27 cellular contexts compared by ENCODE assay signal in genomic region chr6:124633655-124634054, GRCh38.
"Had no signal": no experiment of that assay in that cellular context is flagged by ENCODE, and none has a peak within 500 bp of the region (broad histone marks: within the 10 kb centered on the region; RNA-seq: fewer than 3 reads in every experiment).

No MANE protein-coding gene starts in this region.

- H3K9me3 Mint-ChIP-seq: type B pancreatic cell had no signal

- H3K9me3 ChIP-seq: testis, thyroid gland, tibial artery, transverse colon, upper lobe of left lung, upper lobe of right lung, uterus, vagina had no signal

- H3K4me1 ChIP-seq: stomach, suprapubic skin, testis, thyroid gland, tibial artery, tibial nerve, transverse colon, upper lobe of left lung, upper lobe of right lung, uterus, vagina had no signal

- H3K27me3 Mint-ChIP-seq: stimulated activated memory B cell treated with anti-CD40 and anti-IgM and Interleukin-4, amounts not matched to agents 10 μg/mL and 1 μg/mL and 100 μg/mL, for 72 hours; stimulated activated naive B cell treated with anti-CD40 and anti-IgM and Interleukin-4, amounts not matched to agents 10 μg/mL and 1 μg/mL and 100 μg/mL, for 72 hours; stimulated activated naive CD8-positive, alpha-beta T cell treated with anti-CD3 and anti-CD28 coated beads, Interleukin-15, amount 100 ng/mL, for 72 hours; stimulated activated naive CD8-positive, alpha-beta T cell treated with anti-CD3 and anti-CD28 coated beads, Interleukin-15, Interleukin-2, amounts not matched to agents 100 ng/mL and 50 ng/mL, for 24 hours; type B pancreatic cell had no signal

- DNase-seq: stimulated activated CD4-positive, alpha-beta T cell treated with anti-CD3 and anti-CD28 coated beads, Interleukin-2, amount 100 ng/mL, for 48 hours; stimulated activated CD4-positive, alpha-beta T cell treated with anti-CD3 and anti-CD28 coated beads, Interleukin-4, amount 100 ng/mL, for 1 hour; stimulated activated CD4-positive, alpha-beta T cell treated with anti-CD3 and anti-CD28 coated beads, Interleukin-4, amount 100 ng/mL, for 24 hours; stimulated activated CD4-positive, alpha-beta T cell treated with anti-CD3 and anti-CD28 coated beads, Interleukin-4, amount 100 ng/mL, for 4 hours; stimulated activated CD8-positive, alpha-beta memory T cell treated with anti-CD3 and anti-CD28 coated beads, Interleukin-4, amount 100 ng/mL, for 48 hours; stimulated activated naive B cell treated with anti-CD40 and anti-IgM and Interleukin-4, amounts not matched to agents 10 μg/mL and 1 μg/mL and 100 μg/mL, for 72 hours; stimulated activated naive CD4-positive, alpha-beta T cell; stimulated activated naive CD4-positive, alpha-beta T cell treated with Interleukin-2 at 50 U/mL for 16 hours; stimulated activated naive CD8-positive, alpha-beta T cell treated with anti-CD3 and anti-CD28 coated beads, Interleukin-15, amount 100 ng/mL, for 72 hours; stimulated activated naive CD8-positive, alpha-beta T cell treated with anti-CD3 and anti-CD28 coated beads, Interleukin-15, Interleukin-2, amounts not matched to agents 100 U/mL and 50 U/mL, for 24 hours; stomach; substantia nigra; testis; thyroid gland; tibial artery; transverse colon; upper lobe of left lung; upper lobe of right lung; uterus had no signal

- ATAC-seq: stimulated activated effector memory CD8-positive, alpha-beta T cell treated with anti-CD3 and anti-CD28 coated beads, Interleukin-12 subunit alpha, Interleukin-12 subunit beta, amount 100 ng/mL, for 72 hours; stimulated activated memory B cell treated with anti-CD40 and anti-IgM and Interleukin-4, amounts not matched to agents 10 μg/mL and 1 μg/mL and 100 μg/mL, for 72 hours; stimulated activated naive B cell treated with anti-CD40 and anti-IgM and Interleukin-4, amounts not matched to agents 10 μg/mL and 1 μg/mL and 100 μg/mL, for 72 hours; stimulated activated naive CD8-positive, alpha-beta T cell treated with anti-CD3 and anti-CD28 coated beads, Interleukin-15, amount 100 ng/mL, for 72 hours; stimulated activated naive CD8-positive, alpha-beta T cell treated with anti-CD3 and anti-CD28 coated beads, Interleukin-15, Interleukin-2, amounts not matched to agents 100 U/mL and 50 U/mL, for 24 hours; upper lobe of right lung had no signal

- H3K4me1 Mint-ChIP-seq: stimulated activated effector memory CD8-positive, alpha-beta T cell treated with anti-CD3 and anti-CD28 coated beads, Interleukin-12 subunit alpha, Interleukin-12 subunit beta, amount 100 ng/mL, for 72 hours; stimulated activated memory B cell treated with anti-CD40 and anti-IgM and Interleukin-4, amounts not matched to agents 10 μg/mL and 1 μg/mL and 100 μg/mL, for 72 hours; stimulated activated naive B cell treated with anti-CD40 and anti-IgM and Interleukin-4, amounts not matched to agents 10 μg/mL and 1 μg/mL and 100 μg/mL, for 72 hours; stimulated activated naive CD8-positive, alpha-beta T cell treated with anti-CD3 and anti-CD28 coated beads, Interleukin-15, amount 100 ng/mL, for 72 hours had no signal

- H3K27me3 ChIP-seq: stomach, suprapubic skin, testis, thyroid gland, tibial artery, tibial nerve, transverse colon, upper lobe of left lung, upper lobe of right lung, uterus, vagina had no signal

- H3K36me3 Mint-ChIP-seq: stimulated activated effector memory CD8-positive, alpha-beta T cell treated with anti-CD3 and anti-CD28 coated beads, Interleukin-12 subunit alpha, Interleukin-12 subunit beta, amount 100 ng/mL, for 72 hours; stimulated activated memory B cell treated with anti-CD40 and anti-IgM and Interleukin-4, amounts not matched to agents 10 μg/mL and 1 μg/mL and 100 μg/mL, for 72 hours; stimulated activated naive B cell treated with anti-CD40 and anti-IgM and Interleukin-4, amounts not matched to agents 10 μg/mL and 1 μg/mL and 100 μg/mL, for 72 hours; type B pancreatic cell had no signal

- H3K27ac Mint-ChIP-seq: stimulated activated effector memory CD8-positive, alpha-beta T cell treated with anti-CD3 and anti-CD28 coated beads, Interleukin-12 subunit alpha, Interleukin-12 subunit beta, amount 100 ng/mL, for 72 hours; stimulated activated memory B cell treated with anti-CD40 and anti-IgM and Interleukin-4, amounts not matched to agents 10 μg/mL and 1 μg/mL and 100 μg/mL, for 72 hours; stimulated activated naive B cell treated with anti-CD40 and anti-IgM and Interleukin-4, amounts not matched to agents 10 μg/mL and 1 μg/mL and 100 μg/mL, for 72 hours; stimulated activated naive CD8-positive, alpha-beta T cell treated with anti-CD3 and anti-CD28 coated beads, Interleukin-15, amount 100 ng/mL, for 72 hours; stimulated activated naive CD8-positive, alpha-beta T cell treated with anti-CD3 and anti-CD28 coated beads, Interleukin-15, Interleukin-2, amounts not matched to agents 100 ng/mL and 50 ng/mL, for 24 hours; type B pancreatic cell had no signal

- H3K4me3 Mint-ChIP-seq: stimulated activated effector memory CD8-positive, alpha-beta T cell treated with anti-CD3 and anti-CD28 coated beads, Interleukin-12 subunit alpha, Interleukin-12 subunit beta, amount 100 ng/mL, for 72 hours; stimulated activated memory B cell treated with anti-CD40 and anti-IgM and Interleukin-4, amounts not matched to agents 10 μg/mL and 1 μg/mL and 100 μg/mL, for 72 hours; stimulated activated naive B cell treated with anti-CD40 and anti-IgM and Interleukin-4, amounts not matched to agents 10 μg/mL and 1 μg/mL and 100 μg/mL, for 72 hours; stimulated activated naive CD8-positive, alpha-beta T cell treated with anti-CD3 and anti-CD28 coated beads, Interleukin-15, amount 100 ng/mL, for 72 hours; stimulated activated naive CD8-positive, alpha-beta T cell treated with anti-CD3 and anti-CD28 coated beads, Interleukin-15, Interleukin-2, amounts not matched to agents 100 ng/mL and 50 ng/mL, for 24 hours; type B pancreatic cell had no signal

- H3K27ac ChIP-seq: stomach, suprapubic skin, testis, thoracic aorta, thyroid gland, tibial artery, tibial nerve, transverse colon, upper lobe of left lung, upper lobe of right lung, uterus, vagina had no signal

- H3K4me3 ChIP-seq: stomach, suprapubic skin, testis, thoracic aorta, thyroid gland, tibial artery, tibial nerve, transverse colon, upper lobe of left lung, upper lobe of right lung, uterus, vagina had no signal

- H3K36me3 ChIP-seq: stomach, suprapubic skin, thoracic aorta, thyroid gland, tibial artery, tibial nerve, transverse colon, upper lobe of left lung, upper lobe of right lung, uterus, vagina had no signal
